Comparison of ENCODE assay signal across 27 cellular contexts in the genomic region with DNA sequence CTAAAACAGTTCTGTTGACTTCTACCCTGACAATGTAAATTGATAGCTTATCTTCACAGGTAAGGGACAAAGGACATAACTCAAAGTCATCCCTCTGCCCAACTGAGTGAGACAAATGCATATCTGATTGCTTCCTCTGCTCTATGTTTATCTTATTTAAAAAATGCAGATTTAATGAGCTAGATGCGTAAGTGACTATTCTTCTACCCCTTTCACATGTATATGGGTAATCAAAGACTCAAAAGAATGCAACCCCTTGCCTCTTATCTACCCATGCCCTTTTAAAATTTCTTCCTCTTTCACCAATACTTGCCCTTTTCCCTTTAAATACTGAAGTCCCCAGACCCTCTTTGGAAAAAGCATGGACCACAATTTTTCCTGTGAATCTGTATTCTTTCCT.
"Had no signal": no experiment of that assay in that cellular context is flagged by ENCODE, and none has a peak within 500 bp of the region (broad histone marks: within the 10 kb centered on the region; RNA-seq: fewer than 3 reads in every experiment).

No MANE protein-coding gene starts in this region.

- H3K27me3 ChIP-seq: ascending aorta, breast epithelium, cardiac muscle cell, colonic mucosa had no signal

- H3K36me3 Mint-ChIP-seq: activated CD8-positive, alpha-beta memory T cell treated with anti-CD3 and anti-CD28 coated beads, Interleukin-2, amount 10 ng/mL, durations not matched to agents 7 days and 5 days; activated naive CD8-positive, alpha-beta T cell treated with anti-CD3 and anti-CD28 coated beads, Interleukin-2, amount 10 ng/mL, durations not matched to agents 7 days and 5 days had no signal

- ATAC-seq: activated CD8-positive, alpha-beta memory T cell treated with anti-CD3 and anti-CD28 coated beads, Interleukin-2, amount 10 ng/mL, durations not matched to agents 7 days and 5 days; activated CD8-positive, alpha-beta T cell treated with anti-CD3 and anti-CD28 coated beads, Interleukin-2, amount 10 ng/mL, durations not matched to agents 7 days and 5 days; esophagus mucosa had no signal

- H3K27ac Mint-ChIP-seq: activated CD4-positive, alpha-beta T cell treated with anti-CD3 and anti-CD28 coated beads, Interleukin-2, amount 10 ng/mL, durations not matched to agents 7 days and 5 days; activated CD8-positive, alpha-beta memory T cell treated with anti-CD3 and anti-CD28 coated beads, Interleukin-2, amount 10 ng/mL, durations not matched to agents 7 days and 5 days; activated CD8-positive, alpha-beta T cell treated with anti-CD3 and anti-CD28 coated beads, Interleukin-2, amount 10 ng/mL, durations not matched to agents 7 days and 5 days; activated naive CD4-positive, alpha-beta T cell treated with anti-CD3 and anti-CD28 coated beads for 36 hours; activated naive CD4-positive, alpha-beta T cell treated with anti-CD3 and anti-CD28 coated beads, Interleukin-2, amount 50 U/mL, for 24 hours; activated naive CD8-positive, alpha-beta T cell treated with anti-CD3 and anti-CD28 coated beads, Interleukin-2, amount 10 ng/mL, durations not matched to agents 7 days and 5 days; activated T-helper 1 cell treated with anti-CD3 and anti-CD28 coated beads, Interleukin-12 subunit alpha, Interleukin-12 subunit beta, Interleukin-2, Interleukin-4 antibody, amounts not matched to agents 30 ng/mL and 10 ng/mL and 1 ng/mL, durations not matched to agents 14 hours and 24 hours and 36 hours; activated T-helper 2 cell treated with anti-CD3 and anti-CD28 coated beads, Interferon-gamma antibody, Interleukin-2, Interleukin-4, amounts not matched to agents 10 μg/mL and 5 μg/mL and 100 μg/mL, durations not matched to agents 14 hours and 24 hours and 36 hours; brain had no signal

- H3K4me3 Mint-ChIP-seq: activated CD4-positive, alpha-beta T cell treated with anti-CD3 and anti-CD28 coated beads, Interleukin-2, amount 10 ng/mL, durations not matched to agents 7 days and 5 days; activated CD8-positive, alpha-beta memory T cell treated with anti-CD3 and anti-CD28 coated beads, Interleukin-2, amount 10 ng/mL, durations not matched to agents 7 days and 5 days; activated CD8-positive, alpha-beta T cell treated with anti-CD3 and anti-CD28 coated beads, Interleukin-2, amount 10 ng/mL, durations not matched to agents 7 days and 5 days; activated naive CD4-positive, alpha-beta T cell treated with anti-CD3 and anti-CD28 coated beads for 36 hours; activated naive CD4-positive, alpha-beta T cell treated with anti-CD3 and anti-CD28 coated beads, Interleukin-2, amount 50 U/mL, for 24 hours; activated naive CD8-positive, alpha-beta T cell treated with anti-CD3 and anti-CD28 coated beads, Interleukin-2, amount 10 ng/mL, durations not matched to agents 7 days and 5 days; activated T-helper 1 cell treated with anti-CD3 and anti-CD28 coated beads, Interleukin-12 subunit alpha, Interleukin-12 subunit beta, Interleukin-2, Interleukin-4 antibody, amounts not matched to agents 30 ng/mL and 10 ng/mL and 1 ng/mL, durations not matched to agents 14 hours and 24 hours and 36 hours; brain had no signal

- H3K4me1 Mint-ChIP-seq: activated CD4-positive, alpha-beta T cell treated with anti-CD3 and anti-CD28 coated beads, Interleukin-2, amount 10 ng/mL, durations not matched to agents 7 days and 5 days; activated CD8-positive, alpha-beta memory T cell treated with anti-CD3 and anti-CD28 coated beads, Interleukin-2, amount 10 ng/mL, durations not matched to agents 7 days and 5 days; activated naive CD4-positive, alpha-beta T cell treated with anti-CD3 and anti-CD28 coated beads, Interleukin-2, amount 50 U/mL, for 24 hours; activated naive CD8-positive, alpha-beta T cell treated with anti-CD3 and anti-CD28 coated beads, Interleukin-2, amount 10 ng/mL, durations not matched to agents 7 days and 5 days; brain had no signal

- H3K9me3 Mint-ChIP-seq: activated CD4-positive, alpha-beta T cell treated with anti-CD3 and anti-CD28 coated beads, Interleukin-2, amount 10 ng/mL, durations not matched to agents 7 days and 5 days had no signal

- DNase-seq: activated CD4-positive, alpha-beta T cell treated with anti-CD3 and anti-CD28 coated beads for 1 hour; activated CD4-positive, alpha-beta T cell treated with anti-CD3 and anti-CD28 coated beads for 4 hours; activated CD4-positive, alpha-beta T cell treated with anti-CD3 and anti-CD28 coated beads, Interleukin-2, amount 10 ng/mL, durations not matched to agents 7 days and 5 days; activated CD4-positive, alpha-beta T cell treated with anti-CD3 and anti-CD28 coated beads, Interleukin-2, amount 50 U/mL, for 4 hours; activated CD8-positive, alpha-beta memory T cell treated with anti-CD3 and anti-CD28 coated beads, Interleukin-2, amount 10 ng/mL, durations not matched to agents 7 days and 5 days; activated CD8-positive, alpha-beta memory T cell treated with anti-CD3 and anti-CD28 coated beads, Interleukin-2, amount 50 U/mL, for 4 hours; activated CD8-positive, alpha-beta T cell treated with anti-CD3 and anti-CD28 coated beads, Interleukin-2, amount 10 ng/mL, durations not matched to agents 7 days and 5 days; activated effector memory CD4-positive, alpha-beta T cell treated with anti-CD3 and anti-CD28 coated beads, Interleukin-2, amount 50 U/mL, for 16 hours; activated naive CD4-positive, alpha-beta T cell treated with anti-CD3 and anti-CD28 coated beads for 36 hours; activated naive CD8-positive, alpha-beta T cell treated with anti-CD3 and anti-CD28 coated beads, Interleukin-2, amount 10 ng/mL, durations not matched to agents 7 days and 5 days; activated T-cell treated with anti-CD3 and anti-CD28 coated beads, Interleukin-2, amount 50 U/mL, for 1 hour; activated T-cell treated with anti-CD3 and anti-CD28 coated beads, Interleukin-2, amount 50 U/mL, for 48 hours; central memory CD4-positive, alpha-beta T cell; cerebellar nuclear complex; colonic mucosa; effector CD8-positive, alpha-beta T cell; foreskin fibroblast; head of caudate nucleus; T-helper 2 cell had no signal

- H3K9me3 ChIP-seq: breast epithelium, colonic mucosa had no signal

- H3K4me1 ChIP-seq: ascending aorta, breast epithelium, colonic mucosa had no signal

- H3K27me3 Mint-ChIP-seq: activated CD4-positive, alpha-beta T cell treated with anti-CD3 and anti-CD28 coated beads, Interleukin-2, amount 10 ng/mL, durations not matched to agents 7 days and 5 days; activated CD8-positive, alpha-beta memory T cell treated with anti-CD3 and anti-CD28 coated beads, Interleukin-2, amount 10 ng/mL, durations not matched to agents 7 days and 5 days; activated naive CD4-positive, alpha-beta T cell treated with anti-CD3 and anti-CD28 coated beads, Interleukin-2, amount 50 U/mL, for 24 hours; activated naive CD8-positive, alpha-beta T cell treated with anti-CD3 and anti-CD28 coated beads, Interleukin-2, amount 10 ng/mL, durations not matched to agents 7 days and 5 days; brain had no signal

- H3K36me3 ChIP-seq: ascending aorta, breast epithelium, cardiac muscle cell, colonic mucosa had no signal

- H3K4me3 ChIP-seq: ascending aorta, breast epithelium, cardiac muscle cell, colonic mucosa had no signal

- H3K27ac ChIP-seq: ascending aorta, breast epithelium, cardiac muscle cell, colonic mucosa had no signal
